Comparison of ENCODE assay signal across 32 cellular contexts in the genomic region with DNA sequence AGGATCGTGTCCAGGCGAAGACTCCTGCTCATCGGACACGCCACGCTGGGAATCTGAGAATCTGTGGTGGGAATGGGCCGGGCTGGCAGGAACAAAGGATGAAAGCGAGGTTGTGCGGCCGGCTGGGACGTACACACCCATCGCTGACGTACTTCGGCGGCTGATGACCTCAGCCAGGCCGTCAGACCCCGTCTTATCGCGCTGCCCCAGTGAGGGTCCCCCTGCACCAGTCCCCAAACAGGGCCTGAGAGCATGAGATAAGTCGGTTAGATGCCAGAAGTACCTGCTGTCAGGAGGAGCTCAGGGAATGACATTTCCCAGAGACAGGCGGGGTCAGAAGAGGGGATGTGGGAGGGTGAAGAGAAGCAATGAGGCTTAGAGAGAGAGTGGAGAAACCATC. TPM values are rescaled to one million over a fixed set of nuclear protein-coding genes. Genes with fewer than 3 reads are reported as not detected.
DNase-seq lines count a peak whose midpoint lies in the region; ATAC-seq and TF ChIP-seq lines count a peak whose summit lies in the region.
"Had no signal": no experiment of that assay in that cellular context is flagged by ENCODE, and none has a peak within 500 bp of the region (broad histone marks: within the 10 kb centered on the region; RNA-seq: fewer than 3 reads in every experiment).

No MANE protein-coding gene starts in this region.

- no peaks in the 10 kb centered on the region for H3K4me1 ChIP-seq in heart left ventricle
- no peaks in the 10 kb centered on the region for H3K4me1 ChIP-seq in left ventricle myocardium inferior
- no peaks in the 10 kb centered on the region for H3K4me1 ChIP-seq in aorta (ENCODE audit: control insufficient read depth in 1 of 2, insufficient read depth in 2 of 2, low read length in 2 of 2)
- H3K4me1 ChIP-seq: gastrocnemius medialis, testis had no signal

- peaks cover 0 to 38% (median 2%) of the 10 kb centered on the region in 9 donors for H3K27me3 ChIP-seq in heart left ventricle
- peaks cover 78% of the 10 kb centered on the region for H3K27me3 ChIP-seq in left ventricle myocardium inferior (ENCODE audit: low read depth)
- no peaks in the 10 kb centered on the region for H3K27me3 ChIP-seq in aorta (ENCODE audit: control insufficient read depth in 1 of 2, insufficient read depth in 2 of 2, low read length in 1 of 2)
- H3K27me3 ChIP-seq: testis had no signal

- no peak for TF ChIP-seq POLR2A in heart left ventricle (IDR thresholded peaks at IDR 0.05)

- no peaks in the 10 kb centered on the region for H3K36me3 ChIP-seq in heart left ventricle
- no peaks in the 10 kb centered on the region for H3K36me3 ChIP-seq in left ventricle myocardium inferior
- H3K36me3 ChIP-seq in aorta (ENCODE audit: control insufficient read depth in 1 of 2, insufficient read depth in 2 of 2, low read length in 1 of 2), result no peaks in the 10 kb centered on the region
- H3K36me3 ChIP-seq: gastrocnemius medialis had no signal

- peak in 3 of 4 donors; percentile 60 to 74 (median 74) for ATAC-seq in heart left ventricle
- ATAC-seq in aorta (ENCODE audit: low FRiP score), result no peak
- ATAC-seq: activated CD8-positive, alpha-beta T cell treated with anti-CD3 and anti-CD28 coated beads for 36 hours; gastrocnemius medialis; left lobe of liver; T-helper 17 cell had no signal

- intact Hi-C loops in heart left ventricle (cut with DNase I), result no loop called here
- intact Hi-C loops in left ventricle myocardium inferior (cut with micrococcal nuclease), result no loop called here
- intact Hi-C loops in aorta (cut with DNase I), result no loop called here

- WGBS in heart left ventricle, 4 donors, result 27 to 36% (median 33%) methylated on average over 20 of the region's 20 CpGs
- 64 to 65% methylated on average over 20 of the region's 20 CpGs for WGBS in aorta, 2 donors

- DNase-seq in heart left ventricle, result peak in 1 of 5 donors; percentile 53
- no peak for DNase-seq in left ventricle myocardium inferior
- DNase-seq in epithelial cell of esophagus (ENCODE audit: low read depth), result peak; percentile 48
- peak; percentile 75 for DNase-seq in left kidney (ENCODE audit: low read depth, low spot score)
- no peak for DNase-seq in activated effector memory CD4-positive, alpha-beta T cell treated with Interleukin-2 at 50 U/mL for 16 hours
- no peak for DNase-seq in aorta
- DNase-seq in DMS 273 (lab: John Stamatoyannopoulos, UW; ENCODE audit: unreplicated experiment), result no peak
- no peak for DNase-seq in activated CD4-positive, alpha-beta T cell treated with anti-CD3 and anti-CD28 coated beads for 4 hours
- DNase-seq: activated CD4-positive, alpha-beta T cell treated with anti-CD3 and anti-CD28 coated beads for 1 hour; activated CD8-positive, alpha-beta T cell treated with anti-CD3 and anti-CD28 coated beads for 36 hours; activated effector memory CD4-positive, alpha-beta T cell treated with anti-CD3 and anti-CD28 coated beads, Interleukin-2, amount 50 U/mL, for 16 hours; activated naive CD8-positive, alpha-beta T cell treated with anti-CD3 and anti-CD28 coated beads for 36 hours; CD8-positive, alpha-beta memory T cell; gastrocnemius medialis; GDM1; H9; hippocampal formation; naive B cell; NCI-H1417 treated with DMSO at 0.1 percent for 48 hours; NCI-H748 treated with DMSO at 0.1 percent for 48 hours; nucleus accumbens; RPMI8226; SK-N-SH; stimulated activated naive CD4-positive, alpha-beta T cell treated with Interleukin-2 at 50 U/mL for 16 hours; T-helper 17 cell; testis had no signal

- TF ChIP-seq CTCF in heart left ventricle (IDR thresholded peaks at IDR 0.05) (no peak), left ventricle myocardium inferior (IDR thresholded peaks at IDR 0.05; ENCODE audit: borderline replicate concordance) (no peak), epithelial cell of esophagus (IDR thresholded peaks at IDR 0.05; ENCODE audit: insufficient read depth, low read depth, low read length, missing control alignments) (no peak)

- H3K4me3 ChIP-seq in heart left ventricle (no peak overlapping the region), left ventricle myocardium inferior (no peak overlapping the region), epithelial cell of esophagus (ENCODE audit: low read length) (no peak overlapping the region), aorta (ENCODE audit: low read length in 2 of 2) (no peak overlapping the region)
- H3K4me3 ChIP-seq: gastrocnemius medialis, testis had no signal

- H3K27ac ChIP-seq in heart left ventricle (no peak overlapping the region), left ventricle myocardium inferior (replicated peaks) (no peak overlapping the region), aorta (ENCODE audit: low read depth in 1 of 2, low read length in 2 of 2) (no peak overlapping the region)
- H3K27ac ChIP-seq: gastrocnemius medialis, KMS-11, testis had no signal

- no peaks in the 10 kb centered on the region for H3K9me3 ChIP-seq in heart left ventricle
- H3K9me3 ChIP-seq in left ventricle myocardium inferior (replicated peaks), result no peaks in the 10 kb centered on the region
- no peaks in the 10 kb centered on the region for H3K9me3 ChIP-seq in aorta (ENCODE audit: control insufficient read depth, low read length)
- H3K9me3 ChIP-seq: gastrocnemius medialis, SK-N-SH, testis had no signal

RNA-seq across cellular contexts. Expression of gene SP6, which starts 16.0 kb away (rescaled TPM):
- total RNA-seq in heart left ventricle (under 1 TPM in 7 of 9 donors, not detected in 2; 0.12 to 0.88 (median 0.32) TPM), left ventricle myocardium inferior (0.16 TPM), aorta (under 1 TPM; 0.78 to 0.81 TPM)
- polyA plus RNA-seq in heart left ventricle (1 to 10 TPM in 1 of 2 donors, under 1 TPM in 1; 0.19 to 2.5 TPM), aorta (under 1 TPM in 1 of 2 donors, not detected in 1; 0.25 TPM)
- total RNA-seq: activated naive CD8-positive, alpha-beta T cell treated with anti-CD3 and anti-CD28 coated beads for 36 hours; B cell had no signal

RNA-seq across cellular contexts. Expression of gene SCRN2, which starts 25.9 kb away (rescaled TPM):
- 10 to 100 TPM; 29.4 to 42.9 (median 33.9) TPM for total RNA-seq in heart left ventricle
- polyA plus RNA-seq in heart left ventricle, result 10 to 100 TPM; 17.5 to 58.5 TPM
- total RNA-seq in left ventricle myocardium inferior, result 27.1 TPM
- total RNA-seq in aorta, result 10 to 100 TPM; 19.3 to 37.6 TPM
- 10 to 100 TPM; 21.2 to 64.1 TPM for polyA plus RNA-seq in aorta

RNA-seq across cellular contexts. Expression of gene SP2, which starts 29.1 kb away (rescaled TPM):
- total RNA-seq in heart left ventricle (10 to 100 TPM; 11.1 to 21.2 (median 16.7) TPM), left ventricle myocardium inferior (13.9 TPM), aorta (10 to 100 TPM; 14.3 to 18.0 TPM)
- polyA plus RNA-seq in heart left ventricle (10 to 100 TPM in 1 of 2 donors, 1 to 10 TPM in 1; 4.1 to 15.8 TPM), aorta (10 to 100 TPM in 1 of 2 donors, 1 to 10 TPM in 1; 7.5 to 12.0 TPM)

RNA-seq across cellular contexts. Expression of gene LRRC46, which starts 35.5 kb away (rescaled TPM):
- total RNA-seq in heart left ventricle, result under 1 TPM in 7 of 9 donors, not detected in 2; 0.22 to 0.44 (median 0.35) TPM
- polyA plus RNA-seq in heart left ventricle, result under 1 TPM; 0.17 to 0.23 TPM
- 0.63 TPM for total RNA-seq in left ventricle myocardium inferior
- under 1 TPM in 1 of 2 donors, not detected in 1; 0.51 TPM for total RNA-seq in aorta
- under 1 TPM in 1 of 2 donors, not detected in 1; 0.87 TPM for polyA plus RNA-seq in aorta
- total RNA-seq: mesothelial cell of epicardium, pulmonary artery endothelial cell, skeletal muscle tissue had no signal

RNA-seq across cellular contexts. Expression of gene MRPL10, which starts 35.6 kb away (rescaled TPM):
- total RNA-seq in heart left ventricle (10 to 100 TPM; 45.8 to 79.2 (median 63.2) TPM), left ventricle myocardium inferior (60.5 TPM), aorta (10 to 100 TPM; 21.6 to 28.6 TPM)
- polyA plus RNA-seq in heart left ventricle (10 to 100 TPM; 43.8 to 64.5 TPM), aorta (10 to 100 TPM; 34.4 to 42.2 TPM)

Comparison
In these comparisons a context has a peak if more than half of its experiments do, and no peak if none do; other contexts are left out.
1. DNase-seq: peak in epithelial cell of esophagus (single experiment) and left kidney (single experiment); none in left ventricle myocardium inferior (single experiment), activated effector memory CD4-positive, alpha-beta T cell treated with Interleukin-2 at 50 U/mL for 16 hours (single experiment), aorta (0 of 2), DMS 273 (single experiment) and activated CD4-positive, alpha-beta T cell treated with anti-CD3 and anti-CD28 coated beads for 4 hours (0 of 2).